8 cellular contexts compared by ENCODE assay signal in the genomic region with DNA sequence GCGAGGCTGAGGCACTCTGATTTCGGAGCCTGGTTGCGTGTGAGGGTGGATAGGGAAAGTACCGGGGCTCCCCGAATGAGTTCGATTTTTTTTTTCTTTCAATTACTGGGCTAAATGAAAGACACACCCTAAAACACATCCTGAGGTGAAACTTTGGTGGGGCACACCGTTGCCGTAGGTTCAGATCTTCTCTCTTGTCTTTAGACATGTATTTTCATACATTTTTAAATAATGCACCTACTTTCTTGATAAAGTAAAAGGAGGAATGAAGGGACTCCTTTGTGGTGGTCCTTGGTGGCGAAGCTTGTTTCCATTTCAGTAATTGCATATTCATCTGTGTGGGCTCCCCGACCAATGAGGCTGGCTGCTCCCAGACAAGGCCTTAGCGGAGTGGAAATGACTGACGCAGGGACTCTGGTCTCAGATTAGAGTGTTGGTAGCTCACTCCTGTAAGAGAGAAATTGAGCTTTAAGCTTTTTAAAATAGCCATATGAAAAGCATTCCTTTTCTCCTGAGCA. TPM values are rescaled to one million over a fixed set of nuclear protein-coding genes. Genes with fewer than 3 reads are reported as not detected.
A peak's percentile ranks its signal among the peaks of the same experiment; 100 is the strongest.
DNase-seq lines count a peak whose midpoint lies in the region; ATAC-seq and TF ChIP-seq lines count a peak whose summit lies in the region.

No MANE protein-coding gene starts in this region.

- intact Hi-C loops in testis (cut with DNase I; ENCODE audit: low total_unique reads): no loop called here

- no peak for TF ChIP-seq POLR2A in testis (IDR thresholded peaks at IDR 0.05)

- TF ChIP-seq CTCF in nephron progenitor cell (IDR thresholded peaks at IDR 0.05) (no peak), testis (IDR thresholded peaks at IDR 0.05) (no peak)

- peak overlapping the region; percentile 93 for H3K27ac Mint-ChIP-seq in nephron progenitor cell

- no peaks in the 10 kb centered on the region for H3K36me3 Mint-ChIP-seq in nephron progenitor cell (ENCODE audit: low read depth)

- no peaks in the 10 kb centered on the region for H3K36me3 ChIP-seq in effector memory CD4-positive, alpha-beta T cell (ENCODE audit: control insufficient read depth, insufficient read depth, low read length)
- H3K36me3 ChIP-seq in testis (ENCODE audit: low read depth, missing control alignments): no peaks in the 10 kb centered on the region

- peaks cover 28% of the 10 kb centered on the region for H3K4me1 ChIP-seq in effector memory CD4-positive, alpha-beta T cell (ENCODE audit: control insufficient read depth, insufficient read depth, low read length, poor library complexity, severe bottlenecking)
- H3K4me1 ChIP-seq in testis: peaks cover 14% of the 10 kb centered on the region

- H3K9me3 Mint-ChIP-seq in nephron progenitor cell: no peaks in the 10 kb centered on the region

- H3K27ac ChIP-seq in effector memory CD4-positive, alpha-beta T cell (ENCODE audit: insufficient read depth, low read length, poor library complexity, severe bottlenecking): peak overlapping the region; percentile 99
- H3K27ac ChIP-seq in testis: peak overlapping the region; percentile 78 to 96

- H3K4me3 Mint-ChIP-seq in nephron progenitor cell: peak overlapping the region; percentile 96

- H3K27me3 ChIP-seq in effector memory CD4-positive, alpha-beta T cell (replicated peaks; ENCODE audit: control insufficient read depth, insufficient read depth, low read length, poor library complexity, severe bottlenecking): no peaks in the 10 kb centered on the region
- no peaks in the 10 kb centered on the region for H3K27me3 ChIP-seq in testis

- peaks cover 45% of the 10 kb centered on the region for H3K4me1 Mint-ChIP-seq in nephron progenitor cell

- DNase-seq in Daoy (ENCODE audit: low read depth) (peak; percentile 58), LoVo (ENCODE audit: low spot score) (peak; percentile 37), nephron progenitor cell (peak; percentile 24), testis (peak; percentile 52), epidermal melanocyte (ENCODE audit: insufficient read length, low spot score) (no peak)
- DNase-seq in activated CD4-positive, alpha-beta T cell treated with anti-CD3 and anti-CD28 coated beads, Interleukin-2, amount 50 U/mL, for 24 hours (ENCODE audit: low read depth in 1 of 2, low spot score in 1 of 2): peak; percentile 21 to 74
- DNase-seq in effector memory CD4-positive, alpha-beta T cell: peak; percentile 61 to 65 (median 62)

- H3K27me3 Mint-ChIP-seq in nephron progenitor cell (ENCODE audit: low read depth, poor library complexity): peaks cover 3% of the 10 kb centered on the region

- peak overlapping the region; percentile 69 for H3K4me3 ChIP-seq in effector memory CD4-positive, alpha-beta T cell (ENCODE audit: insufficient read depth, low read depth, low read length, poor library complexity, severe bottlenecking)
- H3K4me3 ChIP-seq in testis: peak overlapping the region; percentile 78 to 95

- WGBS in testis, 2 donors: 1 to 3% methylated on average over 11 to 12 of the region's 12 CpGs

- ATAC-seq in GM21576 (IDR thresholded peaks at IDR 0.05; ENCODE audit: unreplicated experiment): peak; percentile 19

- no peaks in the 10 kb centered on the region for H3K9me3 ChIP-seq in effector memory CD4-positive, alpha-beta T cell (ENCODE audit: control insufficient read depth, low read length)
- H3K9me3 ChIP-seq in testis: no peaks in the 10 kb centered on the region

RNA-seq across cellular contexts. Expression of gene CCSER2, which starts 0.8 kb away (rescaled TPM):
- 10.4 and 11.5 TPM in 2 replicates for total RNA-seq in Daoy (2014; rRNA removed; shearing (Covaris generic))
- 100 to 1,000 TPM in 1 of 2 donors, 10 to 100 TPM in 1; 65.4 to 148 TPM for total RNA-seq in testis
- polyA plus RNA-seq in testis (ENCODE audit: insufficient read depth, low read depth, low replicate concordance): 146 TPM
